In the genomic region with DNA sequence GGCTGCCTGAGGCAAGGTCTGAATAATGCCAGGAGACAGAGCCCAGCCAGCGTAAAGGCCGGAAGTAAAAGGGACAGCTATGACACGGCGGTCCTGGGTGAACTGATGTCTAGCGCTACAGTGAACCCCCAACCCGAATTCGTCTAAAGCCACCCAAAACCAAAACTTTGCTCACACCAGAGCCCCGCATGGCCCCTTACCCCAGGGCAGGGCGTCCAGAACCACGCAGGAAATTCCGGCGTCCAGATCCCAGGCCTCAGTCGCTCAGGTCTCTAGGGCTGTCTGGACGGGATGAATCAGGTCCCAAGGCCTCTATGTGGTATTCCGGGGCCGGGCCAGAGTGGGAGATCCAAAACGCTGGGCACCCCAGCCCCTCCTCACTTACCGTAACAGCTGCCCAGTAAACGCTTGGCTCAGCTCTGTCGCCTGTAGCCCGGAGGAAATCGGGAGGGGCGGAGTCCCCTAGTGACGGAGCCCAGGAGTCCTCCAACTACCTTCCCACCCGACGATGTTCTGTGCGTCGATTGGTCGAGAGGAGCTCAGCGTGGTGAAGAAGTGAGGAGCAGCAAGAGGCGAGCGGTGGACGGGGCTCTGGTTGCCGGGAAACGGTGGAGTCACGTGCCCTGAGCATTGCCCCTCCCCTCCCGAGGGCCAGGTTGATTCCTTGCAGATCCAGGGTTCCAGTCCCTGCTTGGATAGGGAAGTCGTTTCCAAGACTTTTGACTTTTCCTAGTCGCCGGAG, we compare ENCODE assay signal across 8 cellular contexts.
DNase-seq lines count a peak whose midpoint lies in the region; ATAC-seq and TF ChIP-seq lines count a peak whose summit lies in the region.

A gene with protein sequence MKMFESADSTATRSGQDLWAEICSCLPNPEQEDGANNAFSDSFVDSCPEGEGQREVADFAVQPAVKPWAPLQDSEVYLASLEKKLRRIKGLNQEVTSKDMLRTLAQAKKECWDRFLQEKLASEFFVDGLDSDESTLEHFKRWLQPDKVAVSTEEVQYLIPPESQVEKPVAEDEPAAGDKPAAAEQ (minus strand): TSS at position 452 of the 742 bp plus-strand sequence. CDS start 2,027 bp downstream, outside the sequence.

- no peaks in the 10 kb centered on the region for H3K27me3 ChIP-seq in HAP-1 (ENCODE audit: low read depth)
- no peaks in the 10 kb centered on the region for H3K27me3 ChIP-seq in MM.1S (replicated peaks; ENCODE audit: insufficient read depth, low read length)

- peak within 1 kb of the TSS; percentile 97 for H2AFZ ChIP-seq in MM.1S (ENCODE audit: low read length)

- in situ Hi-C loops in HAP-1 (cut with MboI; ENCODE audit: low sequenced_read_pairs) = no loop called here

- H3K36me3 ChIP-seq in ES-I3 (ENCODE audit: insufficient read depth, low read length) (no peaks in the 10 kb centered on the region), HAP-1 (replicated peaks) (no peaks in the 10 kb centered on the region; the same call in 1 of the 2 replicates), MM.1S (replicated peaks; ENCODE audit: insufficient read depth, low read length) (0 out of 2 replicates have a peak, but pooled peaks cover 8% of the 10 kb centered on the region)

- peak within 1 kb of the TSS; percentile 95 for H3K4me3 Mint-ChIP-seq in nephron progenitor cell
- peak within 1 kb of the TSS; percentile 94 for H3K4me3 Mint-ChIP-seq in stimulated activated naive CD8-positive, alpha-beta T cell treated with anti-CD3 and anti-CD28 coated beads, Interleukin-15, amount 100 ng/mL, for 72 hours

- H3K9me3 ChIP-seq in ES-I3 (ENCODE audit: control insufficient read depth, insufficient read depth, low read length) (no peaks in the 10 kb centered on the region), HAP-1 (no peaks in the 10 kb centered on the region), MM.1S (replicated peaks; ENCODE audit: insufficient read depth, low read length) (no peaks in the 10 kb centered on the region)

- no peak for TF ChIP-seq CTCF in MM.1S (IDR thresholded peaks at IDR 0.05; ENCODE audit: low read length)
- TF ChIP-seq CTCF in nephron progenitor cell (IDR thresholded peaks at IDR 0.05) = no peak

- DNase-seq in HAP-1 (ENCODE audit: low spot score in 2 of 2) (peak; percentile 99), MM.1S (peak; percentile 99), SIG-M5 (lab: John Stamatoyannopoulos, UW) (peak; percentile 98), activated gamma-delta T cell (lab: John Stamatoyannopoulos, UW) (peak; percentile 72), fibroblast of the conjunctiva (ENCODE audit: low read depth) (peak; percentile 96), nephron progenitor cell (peak; percentile 91)
- peak; percentile 88 to 95 for DNase-seq in stimulated activated naive CD8-positive, alpha-beta T cell treated with anti-CD3 and anti-CD28 coated beads, Interleukin-15, amount 100 ng/mL, for 72 hours

- no peaks in the 10 kb centered on the region for H3K9me3 Mint-ChIP-seq in nephron progenitor cell
- H3K9me3 Mint-ChIP-seq in stimulated activated naive CD8-positive, alpha-beta T cell treated with anti-CD3 and anti-CD28 coated beads, Interleukin-15, amount 100 ng/mL, for 72 hours = no peaks in the 10 kb centered on the region

- peaks cover 7% of the 10 kb centered on the region; the same call in 1 of the 2 replicates for H3F3A ChIP-seq in MM.1S (ENCODE audit: insufficient read depth, low read length)

- H3K4me2 ChIP-seq in MM.1S (ENCODE audit: low read depth, low read length) = peak within 1 kb of the TSS; percentile 91

- peaks cover 19% of the 10 kb centered on the region for H3K36me3 Mint-ChIP-seq in nephron progenitor cell (ENCODE audit: low read depth)

- H3K4me3 ChIP-seq in HAP-1 (peak within 1 kb of the TSS; percentile 62), MM.1S (ENCODE audit: low read length) (peak within 1 kb of the TSS; percentile 95)

- peaks cover 55% of the 10 kb centered on the region for H3K79me2 ChIP-seq in MM.1S (ENCODE audit: low read length)

- peaks cover 44% of the 10 kb centered on the region for H3K4me1 Mint-ChIP-seq in nephron progenitor cell
- H3K4me1 Mint-ChIP-seq in stimulated activated naive CD8-positive, alpha-beta T cell treated with anti-CD3 and anti-CD28 coated beads, Interleukin-15, amount 100 ng/mL, for 72 hours = peaks cover 51% of the 10 kb centered on the region

- H3K27ac ChIP-seq in MM.1S (ENCODE audit: low read length) = peak within 1 kb of the TSS; percentile 72

- H3K27me3 Mint-ChIP-seq in nephron progenitor cell (ENCODE audit: low read depth, poor library complexity) = peaks cover 12% of the 10 kb centered on the region
- H3K27me3 Mint-ChIP-seq in stimulated activated naive CD8-positive, alpha-beta T cell treated with anti-CD3 and anti-CD28 coated beads, Interleukin-15, amount 100 ng/mL, for 72 hours = no peaks in the 10 kb centered on the region

- no peaks in the 10 kb centered on the region for H3K9me2 ChIP-seq in MM.1S (replicated peaks; ENCODE audit: insufficient read depth, low read length)

- ATAC-seq in stimulated activated naive CD8-positive, alpha-beta T cell treated with anti-CD3 and anti-CD28 coated beads, Interleukin-15, amount 100 ng/mL, for 72 hours = peak; percentile 97

- H3K9ac ChIP-seq in ES-I3 (ENCODE audit: low read depth, low read length) = peak within 1 kb of the TSS; percentile 82
- peak within 1 kb of the TSS; percentile 96 for H3K9ac ChIP-seq in MM.1S (ENCODE audit: low read length)

- H3K27ac Mint-ChIP-seq in nephron progenitor cell = peak within 1 kb of the TSS; percentile 92
- peak within 1 kb of the TSS; percentile 85 to 95 for H3K27ac Mint-ChIP-seq in stimulated activated naive CD8-positive, alpha-beta T cell treated with anti-CD3 and anti-CD28 coated beads, Interleukin-15, amount 100 ng/mL, for 72 hours

- H4K20me1 ChIP-seq in MM.1S (ENCODE audit: insufficient read depth, low read length) = no peaks in the 10 kb centered on the region

- H3K4me1 ChIP-seq in ES-I3 (ENCODE audit: insufficient read depth, low read length) = no peaks in the 10 kb centered on the region
- H3K4me1 ChIP-seq in HAP-1 = peaks cover 13% of the 10 kb centered on the region
- peaks cover 6% of the 10 kb centered on the region for H3K4me1 ChIP-seq in MM.1S (ENCODE audit: low read length)

Comparison
In these comparisons a context has a peak if more than half of its experiments do, and no peak if none do; other contexts are left out.
1. Peak in every context shown above with its lines: DNase-seq, ATAC-seq, H3K4me3 ChIP-seq and H3K27ac ChIP-seq.